In genomic region chr16:67282447-67282805, GRCh38 we compare ENCODE assay signal across 10 cellular contexts. TPM values are rescaled to one million over a fixed set of nuclear protein-coding genes. Genes with fewer than 3 reads are reported as not detected.
"Had no signal": no experiment of that assay in that cellular context is flagged by ENCODE, and none has a peak within 500 bp of the region (broad histone marks: within the 10 kb centered on the region; RNA-seq: fewer than 3 reads in every experiment).

No MANE protein-coding gene starts in this region.

- H3K4me3 Mint-ChIP-seq: GM23338, H9 had no signal

- H3K27ac Mint-ChIP-seq: GM23338 had no signal

- ATAC-seq: GM23338, K562 had no signal

- H2AFZ ChIP-seq: GM23338 had no signal

- H3K4me3 ChIP-seq: GM23338, K562 had no signal

- H3K9me3 Mint-ChIP-seq: GM23338, H9 had no signal

- H3K4me2 ChIP-seq: GM23338 had no signal

- DNase-seq: H9, HCEC 1CT, IMR-90, KG1 had no signal

- FAIRE-seq: H1, H54, HTR-8/SVneo, K562 had no signal

RNA-seq across cellular contexts. Expression of gene KCTD19, which starts 44.1 kb away (rescaled TPM):
- total RNA-seq: HT-29 had no signal

RNA-seq across cellular contexts. Expression of gene LRRC36, which starts 44.2 kb away (rescaled TPM):
- total RNA-seq: H1, H9 had no signal
- polyA plus RNA-seq: GM23338 had no signal
